ENCODE assay signal across 25 cellular contexts in genomic region chr6:91534614-91535013, GRCh38.
DNase-seq lines count a peak whose midpoint lies in the region; ATAC-seq, FAIRE-seq and TF ChIP-seq lines count a peak whose summit lies in the region.
"Had no signal": no experiment of that assay in that cellular context is flagged by ENCODE, and none has a peak within 500 bp of the region (broad histone marks: within the 10 kb centered on the region; RNA-seq: fewer than 3 reads in every experiment).

No MANE protein-coding gene starts in this region.

- no peak overlapping the region for H4K5ac ChIP-seq in IMR-90 (ENCODE audit: low read depth, low read length)

- H3K36me3 Mint-ChIP-seq in osteocyte (ENCODE audit: unreplicated experiment): peaks cover 3% of the 10 kb centered on the region
- H3K36me3 Mint-ChIP-seq: activated naive CD4-positive, alpha-beta T cell treated with anti-CD3 and anti-CD28 coated beads, Interleukin-2, amount 50 U/mL, for 24 hours; IgD-negative memory B cell had no signal

- no peak overlapping the region for H3K14ac ChIP-seq in IMR-90 (replicated peaks; ENCODE audit: low read depth, low read length)

- H2BK15ac ChIP-seq in IMR-90 (ENCODE audit: low read depth, low read length): no peak overlapping the region

- TF ChIP-seq CTCF in IMR-90 (conservative IDR thresholded peaks at IDR 0.05; ENCODE audit: low read depth, low read length) (0 out of 2 replicates have a peak, but pooled peaks have one; percentile 7), GM12878 (IDR thresholded peaks at IDR 0.05 in 2 of 3, conservative IDR thresholded peaks at IDR 0.05 in 1 of 3; ENCODE audit: control insufficient read depth in 2 of 3, extremely low read depth in 1 of 3, insufficient read depth in 1 of 3, low read depth in 3 of 3, low read length in 3 of 3) (no peak; a peak in 1 of 6 replicates), osteocyte (IDR thresholded peaks at IDR 0.05) (peak; percentile 6)

- no peak overlapping the region for H3K4ac ChIP-seq in IMR-90 (ENCODE audit: low read depth, low read length)

- no peaks in the 10 kb centered on the region for H3K79me2 ChIP-seq in GM12878 (ENCODE audit: control insufficient read depth, insufficient read depth, low read length)

- RAD21 ChIA-PET in GM12878 (lab: Charles Lee; ENCODE audit: unreplicated experiment): interaction anchor here (0.9 to 1.4 kb wide), 5 partner anchors 49 to 205 kb away, joined by 3 to 5 read pairs (median 3); no protein-coding TSS in a partner anchor

- no peak for FAIRE-seq in GM12878 (lab: Jason Lieb, UNC)
- FAIRE-seq: endometrium, GM12892, islet of Langerhans had no signal

- no peaks in the 10 kb centered on the region for H3K9me1 ChIP-seq in IMR-90 (ENCODE audit: insufficient read depth, low read length)

- H3K27me3 Mint-ChIP-seq in osteocyte (ENCODE audit: unreplicated experiment): no peaks in the 10 kb centered on the region
- H3K27me3 Mint-ChIP-seq: activated naive CD4-positive, alpha-beta T cell treated with anti-CD3 and anti-CD28 coated beads, Interleukin-2, amount 50 U/mL, for 24 hours; IgD-negative memory B cell had no signal

- H3K4me1 ChIP-seq in IMR-90 (ENCODE audit: control insufficient read depth, insufficient read depth, low read length): no peaks in the 10 kb centered on the region
- no peaks in the 10 kb centered on the region for H3K4me1 ChIP-seq in GM12878 (ENCODE audit: control insufficient read depth, insufficient read depth, low read length)
- H3K4me1 ChIP-seq: transverse colon had no signal

- H3K36me3 ChIP-seq in IMR-90 (ENCODE audit: control insufficient read depth, insufficient read depth, low read length) (no peaks in the 10 kb centered on the region), GM12878 (ENCODE audit: control insufficient read depth in 2 of 2, insufficient read depth in 2 of 2, low read length in 1 of 2) (no peaks in the 10 kb centered on the region)
- H3K36me3 ChIP-seq: MG63, transverse colon had no signal

- TF ChIP-seq POLR2A in IMR-90 (IDR thresholded peaks at IDR 0.05; ENCODE audit: low read depth, low read length) (no peak), GM12878 (IDR thresholded peaks at IDR 0.05; ENCODE audit: low read depth, low read length) (no peak)

- H2AFZ ChIP-seq in IMR-90 (replicated peaks; ENCODE audit: low read length, poor library complexity) (no peak overlapping the region), GM12878 (ENCODE audit: control insufficient read depth, low read depth, low read length) (no peak overlapping the region)

- H3K27me3 ChIP-seq in IMR-90 (ENCODE audit: control insufficient read depth, insufficient read depth, low read length): no peaks in the 10 kb centered on the region
- H3K27me3 ChIP-seq in GM12878 (replicated peaks in 1 of 2; ENCODE audit: control insufficient read depth in 2 of 2, insufficient read depth in 2 of 2, low read length in 1 of 2): no peaks in the 10 kb centered on the region
- H3K27me3 ChIP-seq: MG63, transverse colon had no signal

- WGBS in IMR-90 (ENCODE audit: extremely low coverage in 2 of 2, insufficient read length in 1 of 2), 2 experiments: no CpG with 5 or more reads among the region's 2 CpGs
- WGBS in GM12878 (ENCODE audit: insufficient coverage, insufficient replicate concordance, low lambda C conversion rate, missing lambda C conversion rate): 46% methylated on average over 2 of the region's 2 CpGs

- H3K4me1 Mint-ChIP-seq in osteocyte (ENCODE audit: unreplicated experiment): peaks cover 12% of the 10 kb centered on the region
- H3K4me1 Mint-ChIP-seq: activated naive CD4-positive, alpha-beta T cell treated with anti-CD3 and anti-CD28 coated beads, Interleukin-2, amount 50 U/mL, for 24 hours; IgD-negative memory B cell; nephron progenitor cell; WTC11 had no signal

- H2BK5ac ChIP-seq in IMR-90 (ENCODE audit: low read depth, low read length, poor library complexity, severe bottlenecking): no peak overlapping the region

- TF ChIP-seq RAD21 in IMR-90 (IDR thresholded peaks at IDR 0.05; ENCODE audit: low read length) (no peak), GM12878 (IDR thresholded peaks at IDR 0.05; ENCODE audit: insufficient read depth, low read depth, low read length) (peak; percentile 48)

- intact Hi-C loops in IMR-90 (cut with micrococcal nuclease) (no loop called here), GM12878 (cut with micrococcal nuclease; ENCODE audit: unreplicated experiment) (loop anchor here (5.0 kb wide), 2 partner anchors 182 to 202 kb away; no protein-coding TSS in a partner anchor)

- SMC1A ChIA-PET in GM12878 (lab: Charles Lee; ENCODE audit: uncharacterized antibody, unreplicated experiment): interaction anchor here (0.9 to 1.3 kb wide), 5 partner anchors 11 to 451 kb away, joined by 3 to 6 read pairs (median 3); no protein-coding TSS in a partner anchor

- H3K9me3 ChIP-seq in IMR-90 (ENCODE audit: control insufficient read depth, insufficient read depth, low read length): no peaks in the 10 kb centered on the region
- no peaks in the 10 kb centered on the region for H3K9me3 ChIP-seq in GM12878 (replicated peaks; ENCODE audit: control insufficient read depth, insufficient read depth, low read length)
- H3K9me3 ChIP-seq: MG63, transverse colon had no signal

- no peak overlapping the region for H2AK5ac ChIP-seq in IMR-90 (ENCODE audit: low read depth, low read length)

- no peak overlapping the region for H4K8ac ChIP-seq in IMR-90 (ENCODE audit: low read depth in 2 of 2, low read length in 2 of 2)

- CTCF ChIA-PET in IMR-90 (lab: Yijun Ruan, JAX) (no interaction called here), GM12878 (lab: Yijun Ruan, JAX) (interaction anchor here (0.7 to 1.4 kb wide), 3 partner anchors 8 to 204 kb away, joined by 3 to 9 read pairs (median 3); no protein-coding TSS in a partner anchor)

- no peak for ATAC-seq in IMR-90 (ENCODE audit: low read depth)
- no peak for ATAC-seq in GM12878
- no peak for ATAC-seq in HG03108 (IDR thresholded peaks at IDR 0.05; ENCODE audit: unreplicated experiment)
- ATAC-seq: sciatic nerve, WTC11 had no signal

- no peak for TF ChIP-seq EP300 in GM12878 (IDR thresholded peaks at IDR 0.05; ENCODE audit: borderline replicate concordance in 1 of 2, control insufficient read depth in 1 of 2, low read depth in 2 of 2, low read length in 2 of 2)

- H2BK20ac ChIP-seq in IMR-90 (ENCODE audit: low read depth, low read length): no peak overlapping the region

- no peaks in the 10 kb centered on the region for H3K79me1 ChIP-seq in IMR-90 (ENCODE audit: low read depth in 1 of 2, low read length in 2 of 2)

- dilution Hi-C loops in IMR-90 (cut with HindIII; ENCODE audit: low sequenced_read_pairs, unreplicated experiment): no loop called here

- in situ Hi-C loops in IMR-90 (cut with MboI; ENCODE audit: low sequenced_read_pairs) (no loop called here), GM12878 (cut with MboI) (no loop called here)

- H3K23ac ChIP-seq in IMR-90 (ENCODE audit: low read depth, low read length): no peak overlapping the region

- H4K20me1 ChIP-seq in IMR-90 (ENCODE audit: insufficient read depth, low read length): no peaks in the 10 kb centered on the region
- no peaks in the 10 kb centered on the region for H4K20me1 ChIP-seq in GM12878 (ENCODE audit: control insufficient read depth, insufficient read depth)

- H3K9ac ChIP-seq in IMR-90 (ENCODE audit: low read depth, low read length) (no peak overlapping the region), GM12878 (ENCODE audit: control insufficient read depth, insufficient read depth, low read length) (no peak overlapping the region)

- H3K27ac Mint-ChIP-seq in osteocyte (ENCODE audit: unreplicated experiment): no peak overlapping the region
- H3K27ac Mint-ChIP-seq: activated naive CD4-positive, alpha-beta T cell treated with anti-CD3 and anti-CD28 coated beads, Interleukin-2, amount 50 U/mL, for 24 hours; IgD-negative memory B cell; nephron progenitor cell; WTC11 had no signal

- H2AK9ac ChIP-seq in IMR-90 (replicated peaks; ENCODE audit: low read depth, low read length, poor library complexity): no peak overlapping the region

- H3K4me2 ChIP-seq in IMR-90 (ENCODE audit: low read depth, low read length) (no peak overlapping the region), GM12878 (ENCODE audit: control insufficient read depth, insufficient read depth) (no peak overlapping the region)

- no TSS peak for BruUV-seq in IMR-90 (replicated peaks; lab: Mats Ljungman, UMichigan)
- no TSS peak for BruUV-seq in GM12878 (replicated peaks; lab: Mats Ljungman, UMichigan)

- peaks cover 4% of the 10 kb centered on the region for H3K9me3 Mint-ChIP-seq in osteocyte (ENCODE audit: unreplicated experiment)
- H3K9me3 Mint-ChIP-seq: activated naive CD4-positive, alpha-beta T cell treated with anti-CD3 and anti-CD28 coated beads, Interleukin-2, amount 50 U/mL, for 24 hours; IgD-negative memory B cell had no signal

- H4K91ac ChIP-seq in IMR-90 (ENCODE audit: insufficient read depth, low read depth, low read length): no peak overlapping the region

- no peak overlapping the region for H2BK120ac ChIP-seq in IMR-90 (ENCODE audit: low read depth, low read length)

- DNase-seq in DMS 273 (lab: John Stamatoyannopoulos, UW; ENCODE audit: unreplicated experiment): peak; percentile 12
- DNase-seq in DMS 273 treated with DMSO at 0.1 percent for 48 hours (lab: John Stamatoyannopoulos, UW): no peak
- no peak for DNase-seq in IMR-90
- DNase-seq in GM12878 (ENCODE audit: low read depth, low spot score): no peak
- DNase-seq in osteocyte (ENCODE audit: extremely low spot score, unreplicated experiment): no peak
- DNase-seq in occipital lobe (lab: John Stamatoyannopoulos, UW): no peak
- DNase-seq in SW 1271 (lab: John Stamatoyannopoulos, UW): no peak
- DNase-seq: 8988T; activated CD8-positive, alpha-beta memory T cell treated with anti-CD3 and anti-CD28 coated beads, Interleukin-2, amount 50 U/mL, for 4 hours; DMS79 treated with DMSO at 0.1 percent for 48 hours; MG63; NCI-H1417 treated with DMSO at 0.1 percent for 48 hours; NCI-H2107; NCI-H446; nephron progenitor cell; RPMI8226; transverse colon had no signal

- no peak overlapping the region for H3K27ac ChIP-seq in IMR-90 (ENCODE audit: insufficient read depth, low read length)
- H3K27ac ChIP-seq in GM12878 (ENCODE audit: control insufficient read depth, insufficient read depth): no peak overlapping the region
- H3K27ac ChIP-seq: transverse colon had no signal

- no peak overlapping the region for H3K4me3 ChIP-seq in IMR-90 (ENCODE audit: insufficient read depth, low read depth, low read length)
- H3K4me3 ChIP-seq in GM12878: no peak overlapping the region
- H3K4me3 ChIP-seq: MG63, transverse colon had no signal

- POLR2A ChIA-PET in IMR-90 (lab: Charles Lee; ENCODE audit: unreplicated experiment) (no interaction called here), GM12878 (lab: Charles Lee) (no interaction called here)

- H3K4me3 Mint-ChIP-seq in osteocyte (ENCODE audit: unreplicated experiment): no peak overlapping the region
- H3K4me3 Mint-ChIP-seq: activated naive CD4-positive, alpha-beta T cell treated with anti-CD3 and anti-CD28 coated beads, Interleukin-2, amount 50 U/mL, for 24 hours; IgD-negative memory B cell; nephron progenitor cell; WTC11 had no signal

- no peak overlapping the region for H3K18ac ChIP-seq in IMR-90 (ENCODE audit: low read depth, low read length)

- no peak overlapping the region for H3K56ac ChIP-seq in IMR-90 (ENCODE audit: extremely low read depth, insufficient read depth, low read length)

TF ChIP-seq in IMR-90, 13 proteins besides CTCF, POLR2A, EP300 and RAD21 (continues in another document):
- TF ChIP-seq SMC3 (IDR thresholded peaks at IDR 0.05; ENCODE audit: low read depth, low read length): no peak

TF ChIP-seq in GM12878, 131 proteins besides CTCF, POLR2A, EP300 and RAD21 (continues in another document):
- TF ChIP-seq SRF (IDR thresholded peaks at IDR 0.05; ENCODE audit: low read depth in 2 of 2, low read length in 2 of 2): no peak

Comparison
In these comparisons a context has a peak if more than half of its experiments do, and no peak if none do; other contexts are left out.
1. CTCF ChIP-seq: peak in IMR-90 (single experiment) and osteocyte (single experiment); none in GM12878 (0 of 3).